In the genomic region with DNA sequence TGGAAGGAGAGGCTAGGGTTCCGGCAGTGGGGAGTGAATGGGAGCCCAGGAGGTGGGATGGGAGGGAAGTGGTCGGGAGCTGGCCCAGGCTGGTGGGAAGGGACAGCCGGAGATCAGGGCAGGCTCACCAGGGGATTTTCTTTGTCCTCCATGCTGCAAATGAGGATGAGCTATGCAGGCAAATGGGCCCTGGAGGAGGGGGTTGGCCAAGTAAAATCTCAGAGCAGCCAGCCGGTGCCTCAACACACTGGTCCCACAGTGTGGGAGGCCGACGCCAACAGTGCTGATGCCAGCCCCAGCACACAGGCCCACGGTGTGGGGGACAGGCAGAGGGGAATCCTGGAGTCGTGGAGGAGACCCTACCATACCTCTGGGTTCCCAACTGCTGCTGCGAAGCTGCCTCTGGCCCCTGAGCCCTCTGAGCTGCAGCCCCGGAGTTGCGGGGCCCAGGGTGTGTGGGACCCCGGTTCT, we compare ENCODE assay signal across 8 cellular contexts. TPM values are rescaled to one million over a fixed set of nuclear protein-coding genes. Genes with fewer than 3 reads are reported as not detected.
DNase-seq lines count a peak whose midpoint lies in the region; ATAC-seq and TF ChIP-seq lines count a peak whose summit lies in the region.

No MANE protein-coding gene starts in this region.

- H3K27me3 Mint-ChIP-seq in Calu3 (ENCODE audit: unreplicated experiment) (peaks cover 41% of the 10 kb centered on the region), T-helper 17 cell (peaks cover 13% of the 10 kb centered on the region)

- H3K4me1 Mint-ChIP-seq in Calu3 (ENCODE audit: low read depth, unreplicated experiment) (peaks cover 20% of the 10 kb centered on the region), T-helper 17 cell (peaks cover 12% of the 10 kb centered on the region)

- H3K27ac Mint-ChIP-seq in Calu3 (ENCODE audit: unreplicated experiment), result peak overlapping the region; percentile 89
- H3K27ac Mint-ChIP-seq in T-helper 17 cell, result peak overlapping the region; percentile 27

- H3K36me3 Mint-ChIP-seq in Calu3 (ENCODE audit: insufficient read depth, unreplicated experiment), result peaks cover 24% of the 10 kb centered on the region
- H3K36me3 Mint-ChIP-seq in T-helper 17 cell (ENCODE audit: low read depth), result no peaks in the 10 kb centered on the region

- no peak for TF ChIP-seq POLR2A in gastroesophageal sphincter (IDR thresholded peaks at IDR 0.05)

- peak overlapping the region in 1 of 2 donors; percentile 20 for H3K4me3 ChIP-seq in gastroesophageal sphincter

- peak overlapping the region in 3 of 4 donors; percentile 62 to 71 (median 70) for H3K27ac ChIP-seq in gastroesophageal sphincter

- TF ChIP-seq EP300 in gastroesophageal sphincter (IDR thresholded peaks at IDR 0.05), result no peak

- H3K9me3 Mint-ChIP-seq in Calu3 (ENCODE audit: low read depth, unreplicated experiment), result no peaks in the 10 kb centered on the region

- no peaks in the 10 kb centered on the region for H3K36me3 ChIP-seq in gastroesophageal sphincter

- H3K27me3 ChIP-seq in gastroesophageal sphincter, result peaks cover 12% of the 10 kb centered on the region

- WGBS in gastroesophageal sphincter (ENCODE audit: low coverage in 1 of 2), 2 donors, result 50 to 80% methylated on average over 1 to 5 of the region's 12 CpGs

- CTCF ChIA-PET in Calu3 (lab: Charles Lee), result interaction anchor here (0.6 to 1.5 kb wide), 8 partner anchors 10 to 189 kb away, joined by 3 to 5 read pairs (median 3); a partner anchor contains a TSS

- H3K9me3 ChIP-seq in T-helper 17 cell (ENCODE audit: control insufficient read depth, low read length, poor library complexity, severe bottlenecking) (no peaks in the 10 kb centered on the region), gastroesophageal sphincter (no peaks in the 10 kb centered on the region)

- ATAC-seq in T-helper 17 cell (no peak), gastroesophageal sphincter (no peak), HG02678 (IDR thresholded peaks at IDR 0.05; ENCODE audit: unreplicated experiment) (no peak), HG03108 (IDR thresholded peaks at IDR 0.05; ENCODE audit: unreplicated experiment) (no peak)

- intact Hi-C loops in Calu3 (cut with micrococcal nuclease; ENCODE audit: unreplicated experiment) (loop anchor here (1.0 to 10.0 kb wide), 3 partner anchors 151 to 371 kb away; a partner anchor contains a TSS), posterior vena cava (cut with DNase I) (loop anchor here in 1 of 2 donors (5.0 kb wide), 1 partner anchor 256 kb away; no protein-coding TSS in a partner anchor)

- no peak for DNase-seq in Calu3
- DNase-seq in T-helper 17 cell, result no peak
- peak; percentile 37 for DNase-seq in posterior vena cava (ENCODE audit: low spot score)
- DNase-seq in NCI-H2029 (lab: John Stamatoyannopoulos, UW), result no peak
- no peak for DNase-seq in NCI-H1694 treated with DMSO at 0.1 percent for 48 hours (lab: John Stamatoyannopoulos, UW)

- no peak for TF ChIP-seq CTCF in Calu3 (IDR thresholded peaks at IDR 0.05; ENCODE audit: unreplicated experiment)
- no peak for TF ChIP-seq CTCF in gastroesophageal sphincter (IDR thresholded peaks at IDR 0.05)

- peaks cover 0 to 26% (median 8%) of the 10 kb centered on the region in 3 donors for H3K4me1 ChIP-seq in gastroesophageal sphincter

- BruUV-seq in Calu3 (replicated peaks; lab: Mats Ljungman, UMichigan), result no TSS peak

- H3K4me3 Mint-ChIP-seq in Calu3 (ENCODE audit: low read depth, unreplicated experiment), result no peak overlapping the region
- no peak overlapping the region for H3K4me3 Mint-ChIP-seq in T-helper 17 cell

RNA-seq across cellular contexts. Expression of a gene that starts 4.0 kb away (rescaled TPM):
- total RNA-seq in Calu3 (2022) (4.9 and 6.1 TPM in 2 replicates), T-helper 17 cell (1 to 10 TPM in 1 of 2 donors, under 1 TPM in 1; 0.90 to 1.3 TPM), gastroesophageal sphincter (1 to 10 TPM; 1.9 to 8.0 (median 7.0) TPM), posterior vena cava (1 to 10 TPM; 5.8 to 8.6 TPM)

RNA-seq across cellular contexts. Expression of a gene that starts 19.4 kb away (rescaled TPM):
- 42.8 and 46.8 TPM in 2 replicates for total RNA-seq in Calu3 (2022)
- total RNA-seq in T-helper 17 cell, result 10 to 100 TPM; 20.7 to 24.7 TPM
- total RNA-seq in gastroesophageal sphincter, result 10 to 100 TPM; 15.5 to 19.8 (median 17.5) TPM
- total RNA-seq in posterior vena cava, result 10 to 100 TPM in 1 of 2 donors, 1 to 10 TPM in 1; 9.9 to 13.5 TPM
